10 cellular contexts compared by ENCODE assay signal in genomic region chr10:79268100-79268670, GRCh38.
DNase-seq lines count a peak whose midpoint lies in the region; ATAC-seq, FAIRE-seq and TF ChIP-seq lines count a peak whose summit lies in the region.
"Had no signal": no experiment of that assay in that cellular context is flagged by ENCODE, and none has a peak within 500 bp of the region (broad histone marks: within the 10 kb centered on the region; RNA-seq: fewer than 3 reads in every experiment).

No MANE protein-coding gene starts in this region.

- no peak for ATAC-seq in activated naive CD8-positive, alpha-beta T cell treated with anti-CD3 and anti-CD28 coated beads, Interleukin-2, amount 10 ng/mL, durations not matched to agents 7 days and 5 days (ENCODE audit: low read depth)
- no peak for ATAC-seq in left lung
- ATAC-seq in stimulated activated naive CD8-positive, alpha-beta T cell treated with anti-CD3 and anti-CD28 coated beads, Interleukin-15, Interleukin-2, amounts not matched to agents 100 U/mL and 50 U/mL, for 24 hours = no peak
- ATAC-seq in pancreas = no peak
- ATAC-seq: naive thymus-derived CD8-positive, alpha-beta T cell had no signal

- POLR2A ChIA-PET in activated naive CD8-positive, alpha-beta T cell treated with anti-CD3 and anti-CD28 coated beads, Interleukin-2, amount 10 ng/mL, durations not matched to agents 7 days and 5 days (lab: Charles Lee) = no interaction called here
- POLR2A ChIA-PET in MCF 10A (lab: Yijun Ruan, JAX) = no interaction called here

- H3K27ac ChIP-seq in left lung (peak overlapping the region; percentile 87 to 92), pancreas (peak overlapping the region in 1 of 4 donors; percentile 61)

- H3K4me3 Mint-ChIP-seq in activated naive CD8-positive, alpha-beta T cell treated with anti-CD3 and anti-CD28 coated beads, Interleukin-2, amount 10 ng/mL, durations not matched to agents 7 days and 5 days = no peak overlapping the region
- H3K4me3 Mint-ChIP-seq in activated naive CD8-positive, alpha-beta T cell treated with anti-CD3 and anti-CD28 coated beads for 36 hours = no peak overlapping the region
- H3K4me3 Mint-ChIP-seq in MCF 10A (ENCODE audit: unreplicated experiment) (no peak overlapping the region), type B pancreatic cell (no peak overlapping the region)
- H3K4me3 Mint-ChIP-seq: naive thymus-derived CD8-positive, alpha-beta T cell had no signal

- TF ChIP-seq CTCF in MCF 10A (IDR thresholded peaks at IDR 0.05; ENCODE audit: unreplicated experiment) (no peak), left lung (IDR thresholded peaks at IDR 0.05) (no peak), type B pancreatic cell (conservative IDR thresholded peaks at IDR 0.05) (no peak), pancreas (IDR thresholded peaks at IDR 0.05) (no peak)

- CTCF ChIA-PET in MCF 10A (lab: Yijun Ruan, JAX) = no interaction called here

- 88 to 90% methylated on average over 16 of the region's 16 CpGs for WGBS in pancreas, 2 donors

- H3K36me3 ChIP-seq in left lung (peaks cover 0 to 5% of the 10 kb centered on the region in 2 donors), pancreas (no peaks in the 10 kb centered on the region)

- H3K27me3 ChIP-seq in left lung (no peaks in the 10 kb centered on the region), pancreas (no peaks in the 10 kb centered on the region)

- intact Hi-C loops in MCF 10A (cut with micrococcal nuclease) = no loop called here
- intact Hi-C loops in left lung (cut with DNase I) = no loop called here
- intact Hi-C loops in pancreas (cut with DNase I) = no loop called here

- no peak for DNase-seq in activated naive CD8-positive, alpha-beta T cell treated with anti-CD3 and anti-CD28 coated beads, Interleukin-2, amount 10 ng/mL, durations not matched to agents 7 days and 5 days
- no peak for DNase-seq in activated naive CD8-positive, alpha-beta T cell treated with anti-CD3 and anti-CD28 coated beads for 36 hours
- DNase-seq in MCF 10A (ENCODE audit: unreplicated experiment) (peak; percentile 43), left lung (no peak), type B pancreatic cell (ENCODE audit: extremely low spot score, unreplicated experiment) (no peak), NCI-H748 (lab: John Stamatoyannopoulos, UW; ENCODE audit: unreplicated experiment) (no peak), pancreas (no peak)
- no peak for DNase-seq in stimulated activated naive CD8-positive, alpha-beta T cell treated with anti-CD3 and anti-CD28 coated beads, Interleukin-15, Interleukin-2, amounts not matched to agents 100 U/mL and 50 U/mL, for 24 hours
- DNase-seq: KBM-7; naive thymus-derived CD8-positive, alpha-beta T cell had no signal

- FAIRE-seq in pancreas (lab: Jason Lieb, UNC) = no peak

- H3K4me3 ChIP-seq in left lung = no peak overlapping the region
- H3K4me3 ChIP-seq in pancreas = no peak overlapping the region

- peaks cover 1% of the 10 kb centered on the region for H3K36me3 Mint-ChIP-seq in activated naive CD8-positive, alpha-beta T cell treated with anti-CD3 and anti-CD28 coated beads, Interleukin-2, amount 10 ng/mL, durations not matched to agents 7 days and 5 days
- no peaks in the 10 kb centered on the region for H3K36me3 Mint-ChIP-seq in activated naive CD8-positive, alpha-beta T cell treated with anti-CD3 and anti-CD28 coated beads for 36 hours
- H3K36me3 Mint-ChIP-seq in MCF 10A (ENCODE audit: insufficient read depth, unreplicated experiment) (no peaks in the 10 kb centered on the region), type B pancreatic cell (peaks cover 18% of the 10 kb centered on the region)
- H3K36me3 Mint-ChIP-seq: naive thymus-derived CD8-positive, alpha-beta T cell had no signal

- no peaks in the 10 kb centered on the region for H3K27me3 Mint-ChIP-seq in activated naive CD8-positive, alpha-beta T cell treated with anti-CD3 and anti-CD28 coated beads, Interleukin-2, amount 10 ng/mL, durations not matched to agents 7 days and 5 days
- no peaks in the 10 kb centered on the region for H3K27me3 Mint-ChIP-seq in activated naive CD8-positive, alpha-beta T cell treated with anti-CD3 and anti-CD28 coated beads for 36 hours
- H3K27me3 Mint-ChIP-seq in MCF 10A (ENCODE audit: insufficient read depth, unreplicated experiment) (no peaks in the 10 kb centered on the region), type B pancreatic cell (no peaks in the 10 kb centered on the region)
- H3K27me3 Mint-ChIP-seq: naive thymus-derived CD8-positive, alpha-beta T cell had no signal

- H3K9me3 ChIP-seq in left lung (no peaks in the 10 kb centered on the region), pancreas (no peaks in the 10 kb centered on the region)

- BruUV-seq in MCF 10A (replicated peaks; lab: Mats Ljungman, UMichigan) = no TSS peak

- H3K4me1 Mint-ChIP-seq in activated naive CD8-positive, alpha-beta T cell treated with anti-CD3 and anti-CD28 coated beads, Interleukin-2, amount 10 ng/mL, durations not matched to agents 7 days and 5 days = peaks cover 18% of the 10 kb centered on the region
- H3K4me1 Mint-ChIP-seq in activated naive CD8-positive, alpha-beta T cell treated with anti-CD3 and anti-CD28 coated beads for 36 hours = peaks cover 7% of the 10 kb centered on the region
- H3K4me1 Mint-ChIP-seq in MCF 10A (ENCODE audit: insufficient read depth, unreplicated experiment) (peaks cover 11% of the 10 kb centered on the region), type B pancreatic cell (ENCODE audit: unreplicated experiment) (peaks cover 66% of the 10 kb centered on the region)

- H3K27ac Mint-ChIP-seq in activated naive CD8-positive, alpha-beta T cell treated with anti-CD3 and anti-CD28 coated beads, Interleukin-2, amount 10 ng/mL, durations not matched to agents 7 days and 5 days = peak overlapping the region; percentile 47
- H3K27ac Mint-ChIP-seq in activated naive CD8-positive, alpha-beta T cell treated with anti-CD3 and anti-CD28 coated beads for 36 hours = no peak overlapping the region
- H3K27ac Mint-ChIP-seq in MCF 10A (ENCODE audit: low read depth, unreplicated experiment) (no peak overlapping the region), type B pancreatic cell (peak overlapping the region; percentile 74)

- H3K4me1 ChIP-seq in left lung = peaks cover 25 to 99% of the 10 kb centered on the region in 2 donors
- peaks cover 0 to 7% (median 0%) of the 10 kb centered on the region in 3 donors for H3K4me1 ChIP-seq in pancreas

- H3K9me3 Mint-ChIP-seq in activated naive CD8-positive, alpha-beta T cell treated with anti-CD3 and anti-CD28 coated beads, Interleukin-2, amount 10 ng/mL, durations not matched to agents 7 days and 5 days = no peaks in the 10 kb centered on the region
- no peaks in the 10 kb centered on the region for H3K9me3 Mint-ChIP-seq in activated naive CD8-positive, alpha-beta T cell treated with anti-CD3 and anti-CD28 coated beads for 36 hours
- H3K9me3 Mint-ChIP-seq in MCF 10A (ENCODE audit: unreplicated experiment) (no peaks in the 10 kb centered on the region), type B pancreatic cell (no peaks in the 10 kb centered on the region)
- H3K9me3 Mint-ChIP-seq: naive thymus-derived CD8-positive, alpha-beta T cell had no signal

Comparison
In these comparisons a context has a peak if more than half of its experiments do, and no peak if none do; other contexts are left out.
1. H3K27ac Mint-ChIP-seq: peak in activated naive CD8-positive, alpha-beta T cell treated with anti-CD3 and anti-CD28 coated beads, Interleukin-2, amount 10 ng/mL, durations not matched to agents 7 days and 5 days (single experiment) and type B pancreatic cell (single experiment); none in activated naive CD8-positive, alpha-beta T cell treated with anti-CD3 and anti-CD28 coated beads for 36 hours (single experiment) and MCF 10A (single experiment).